8 cellular contexts compared by ENCODE assay signal in genomic region chr2:177799531-177799930, GRCh38.
DNase-seq lines count a peak whose midpoint lies in the region; ATAC-seq, FAIRE-seq and TF ChIP-seq lines count a peak whose summit lies in the region.

No MANE protein-coding gene starts in this region.

- no peaks in the 10 kb centered on the region for H3K36me3 ChIP-seq in kidney epithelial cell (ENCODE audit: control insufficient read depth, insufficient read depth, low read length)

- FAIRE-seq in G401.6 (lab: Jason Lieb, UNC) = peak; percentile 73

- H3K4me3 ChIP-seq in kidney epithelial cell (ENCODE audit: low read depth, low read length) = no peak overlapping the region

- no peaks in the 10 kb centered on the region for H3K27me3 ChIP-seq in kidney epithelial cell (ENCODE audit: control insufficient read depth, insufficient read depth, low read length)

- TF ChIP-seq CTCF in VCaP (conservative IDR thresholded peaks at IDR 0.05) = peak; percentile 84
- peak; percentile 65 for TF ChIP-seq CTCF in kidney epithelial cell (IDR thresholded peaks at IDR 0.05; ENCODE audit: insufficient read depth, low read length, poor library complexity, severe bottlenecking)

- H3K27ac ChIP-seq in VCaP = no peak overlapping the region

- ATAC-seq in GM18870 (IDR thresholded peaks at IDR 0.05; ENCODE audit: unreplicated experiment) = no peak
- no peak for ATAC-seq in GM19467 (IDR thresholded peaks at IDR 0.05; ENCODE audit: unreplicated experiment)

- DNase-seq in Kasumi-1 (lab: John Stamatoyannopoulos, UW) (peak; percentile 90 to 96), kidney epithelial cell (ENCODE audit: low read depth) (no peak), NCI-H524 treated with DMSO at 0.1 percent for 48 hours (lab: John Stamatoyannopoulos, UW) (no peak), H4 (ENCODE audit: low spot score) (no peak)

Comparison
In these comparisons a context has a peak if more than half of its experiments do, and no peak if none do; other contexts are left out.
1. DNase-seq: peak in Kasumi-1 (2 of 2); none in kidney epithelial cell (single experiment), NCI-H524 treated with DMSO at 0.1 percent for 48 hours (single experiment) and H4 (single experiment).